35 cellular contexts compared by ENCODE assay signal in the genomic region with DNA sequence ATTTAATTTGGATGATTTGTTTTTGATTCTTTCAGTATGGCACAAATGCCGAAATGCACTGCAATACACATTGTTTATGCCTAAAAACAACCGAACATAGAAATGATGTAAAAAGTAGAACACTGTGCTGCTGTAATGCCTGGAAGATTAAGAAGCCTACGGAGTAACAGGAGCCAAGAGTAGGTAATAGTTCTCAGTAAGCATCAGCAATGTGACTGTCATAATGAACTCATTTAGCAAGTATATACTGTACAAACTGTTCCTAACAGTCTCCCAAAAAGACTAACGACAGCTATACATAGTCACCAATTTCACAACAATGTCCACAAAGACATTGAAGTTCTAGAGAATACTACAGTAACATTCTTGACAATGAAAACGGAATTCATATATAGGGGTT. TPM values are rescaled to one million over a fixed set of nuclear protein-coding genes. Genes with fewer than 3 reads are reported as not detected.
"Had no signal": no experiment of that assay in that cellular context is flagged by ENCODE, and none has a peak within 500 bp of the region (broad histone marks: within the 10 kb centered on the region; RNA-seq: fewer than 3 reads in every experiment).

No MANE protein-coding gene starts in this region.

- H3K4me1 ChIP-seq: adrenal gland, body of pancreas, breast epithelium had no signal

- H3K27ac Mint-ChIP-seq: activated B cell treated with CpG ODN at 0.5 μM for 24 hours; activated CD4-positive, alpha-beta memory T cell treated with anti-CD3 and anti-CD28 coated beads for 36 hours; activated CD4-positive, alpha-beta T cell treated with anti-CD3 and anti-CD28 coated beads, Interleukin-2, amount 10 ng/mL, durations not matched to agents 24 days and 14 days; activated CD8-positive, alpha-beta T cell treated with anti-CD3 and anti-CD28 coated beads for 36 hours; activated naive CD4-positive, alpha-beta T cell treated with anti-CD3 and anti-CD28 coated beads, Interleukin-2, amount 10 ng/mL, durations not matched to agents 7 days and 5 days; activated naive CD4-positive, alpha-beta T cell treated with anti-CD3 and anti-CD28 coated beads, Interleukin-2, amount 50 U/mL, for 24 hours; activated naive CD8-positive, alpha-beta T cell; activated naive CD8-positive, alpha-beta T cell treated with anti-CD3 and anti-CD28 coated beads, Interleukin-2, amount 10 ng/mL, durations not matched to agents 7 days and 5 days; activated naive CD8-positive, alpha-beta T cell treated with anti-CD3 and anti-CD28 coated beads, Interleukin-2, amount 50 U/mL, for 24 hours; activated T-helper 2 cell treated with anti-CD3 and anti-CD28 coated beads, Interferon-gamma antibody, Interleukin-2, Interleukin-4, amounts not matched to agents 10 μg/mL and 5 μg/mL and 100 μg/mL, durations not matched to agents 14 hours and 24 hours and 36 hours; T-helper 1 cell treated with Interleukin-12 subunit alpha and Interleukin-12 subunit beta and Interleukin-4 antibody, amounts not matched to agents 30 μg/mL and 1 μg/mL, for 36 hours; T-helper 2 cell treated with Interferon-gamma antibody and Interleukin-4, amounts not matched to agents 5 μg/mL and 100 μg/mL, for 36 hours had no signal

- H3K27ac ChIP-seq: adrenal gland, body of pancreas, brain microvascular endothelial cell, breast epithelium, VCaP had no signal

- H3K27me3 ChIP-seq: adrenal gland, body of pancreas, brain microvascular endothelial cell, breast epithelium had no signal

- DNase-seq: activated B cell treated with CpG ODN at 0.5 μM for 24 hours; activated CD4-positive, alpha-beta memory T cell treated with anti-CD3 and anti-CD28 coated beads for 36 hours; activated CD4-positive, alpha-beta T cell treated with anti-CD3 and anti-CD28 coated beads for 4 hours; activated CD4-positive, alpha-beta T cell treated with anti-CD3 and anti-CD28 coated beads, Interleukin-2, amount 10 ng/mL, durations not matched to agents 24 days and 14 days; activated CD4-positive, alpha-beta T cell treated with anti-CD3 and anti-CD28 coated beads, Interleukin-2, amount 50 U/mL, for 1 hour; activated CD4-positive, alpha-beta T cell treated with anti-CD3 and anti-CD28 coated beads, Interleukin-2, amount 50 U/mL, for 4 hours; activated CD4-positive, CD25-positive, alpha-beta regulatory T cell treated with anti-CD3 and anti-CD28 coated beads, Interleukin-2, amount 50 U/mL, for 72 hours; activated CD8-positive, alpha-beta memory T cell treated with anti-CD3 and anti-CD28 coated beads, Interleukin-2, amount 50 U/mL, for 4 hours; activated CD8-positive, alpha-beta T cell treated with anti-CD3 and anti-CD28 coated beads for 36 hours; activated effector memory CD4-positive, alpha-beta T cell treated with Interleukin-2 at 50 U/mL for 16 hours; activated gamma-delta T cell; activated naive CD4-positive, alpha-beta T cell treated with anti-CD3 and anti-CD28 coated beads, Interleukin-2, amount 10 ng/mL, durations not matched to agents 7 days and 5 days; activated naive CD4-positive, alpha-beta T cell treated with Interleukin-2 at 50 U/mL for 16 hours; activated naive CD8-positive, alpha-beta T cell treated with anti-CD3 and anti-CD28 coated beads, Interleukin-2, amount 10 ng/mL, durations not matched to agents 7 days and 5 days; activated naive CD8-positive, alpha-beta T cell treated with anti-CD3 and anti-CD28 coated beads, Interleukin-2, amount 50 U/mL, for 24 hours; activated T-cell treated with anti-CD3 and anti-CD28 coated beads for 4 hours; activated T-cell treated with anti-CD3 and anti-CD28 coated beads, Interleukin-2, amount 50 U/mL, for 1 hour; activated T-cell treated with anti-CD3 and anti-CD28 coated beads, Interleukin-2, amount 50 U/mL, for 4 hours; adrenal gland; amniotic stem cell; aorta; body of pancreas; brain microvascular endothelial cell; central memory CD4-positive, alpha-beta T cell; T-helper 1 cell; T-helper 2 cell; T-helper 9 cell had no signal

- H3K27me3 Mint-ChIP-seq: activated CD8-positive, alpha-beta T cell treated with anti-CD3 and anti-CD28 coated beads for 36 hours; activated naive CD8-positive, alpha-beta T cell; activated naive CD8-positive, alpha-beta T cell treated with anti-CD3 and anti-CD28 coated beads, Interleukin-2, amount 10 ng/mL, durations not matched to agents 7 days and 5 days; activated naive CD8-positive, alpha-beta T cell treated with anti-CD3 and anti-CD28 coated beads, Interleukin-2, amount 50 U/mL, for 24 hours had no signal

- H3K9me3 ChIP-seq: body of pancreas, breast epithelium had no signal

- H3K36me3 ChIP-seq: adrenal gland, brain microvascular endothelial cell, breast epithelium had no signal

- ATAC-seq: activated CD8-positive, alpha-beta T cell treated with anti-CD3 and anti-CD28 coated beads for 36 hours; activated naive CD8-positive, alpha-beta T cell treated with anti-CD3 and anti-CD28 coated beads, Interleukin-2, amount 50 U/mL, for 24 hours; activated T-cell treated with anti-CD3 and anti-CD28 coated beads, Interleukin-2, amount 50 U/mL, for 4 hours; body of pancreas had no signal

- H3K4me3 Mint-ChIP-seq: activated B cell treated with CpG ODN at 0.5 μM for 24 hours; activated CD4-positive, alpha-beta memory T cell treated with anti-CD3 and anti-CD28 coated beads for 36 hours; activated CD4-positive, alpha-beta T cell treated with anti-CD3 and anti-CD28 coated beads, Interleukin-2, amount 10 ng/mL, durations not matched to agents 24 days and 14 days; activated CD8-positive, alpha-beta T cell treated with anti-CD3 and anti-CD28 coated beads for 36 hours; activated naive CD4-positive, alpha-beta T cell treated with anti-CD3 and anti-CD28 coated beads, Interleukin-2, amount 10 ng/mL, durations not matched to agents 7 days and 5 days; activated naive CD4-positive, alpha-beta T cell treated with anti-CD3 and anti-CD28 coated beads, Interleukin-2, amount 50 U/mL, for 24 hours; activated naive CD8-positive, alpha-beta T cell; activated naive CD8-positive, alpha-beta T cell treated with anti-CD3 and anti-CD28 coated beads, Interleukin-2, amount 10 ng/mL, durations not matched to agents 7 days and 5 days; activated naive CD8-positive, alpha-beta T cell treated with anti-CD3 and anti-CD28 coated beads, Interleukin-2, amount 50 U/mL, for 24 hours; activated T-cell treated with anti-CD3 and anti-CD28 coated beads, Interleukin-2, amount 50 U/mL, for 4 hours; T-helper 1 cell treated with Interleukin-12 subunit alpha and Interleukin-12 subunit beta and Interleukin-4 antibody, amounts not matched to agents 30 μg/mL and 1 μg/mL, for 36 hours; T-helper 2 cell treated with Interferon-gamma antibody and Interleukin-4, amounts not matched to agents 5 μg/mL and 100 μg/mL, for 36 hours had no signal

- H3K36me3 Mint-ChIP-seq: activated CD4-positive, alpha-beta memory T cell treated with anti-CD3 and anti-CD28 coated beads for 36 hours; activated naive CD4-positive, alpha-beta T cell treated with anti-CD3 and anti-CD28 coated beads, Interleukin-2, amount 10 ng/mL, durations not matched to agents 7 days and 5 days; activated naive CD4-positive, alpha-beta T cell treated with anti-CD3 and anti-CD28 coated beads, Interleukin-2, amount 50 U/mL, for 24 hours; activated naive CD8-positive, alpha-beta T cell treated with anti-CD3 and anti-CD28 coated beads, Interleukin-2, amount 10 ng/mL, durations not matched to agents 7 days and 5 days had no signal

- H3K4me1 Mint-ChIP-seq: activated B cell treated with CpG ODN at 0.5 μM for 24 hours; activated CD4-positive, alpha-beta T cell treated with anti-CD3 and anti-CD28 coated beads, Interleukin-2, amount 10 ng/mL, durations not matched to agents 24 days and 14 days; activated naive CD4-positive, alpha-beta T cell treated with anti-CD3 and anti-CD28 coated beads, Interleukin-2, amount 10 ng/mL, durations not matched to agents 7 days and 5 days; activated naive CD4-positive, alpha-beta T cell treated with anti-CD3 and anti-CD28 coated beads, Interleukin-2, amount 50 U/mL, for 24 hours; activated naive CD8-positive, alpha-beta T cell treated with anti-CD3 and anti-CD28 coated beads, Interleukin-2, amount 50 U/mL, for 24 hours had no signal

- H3K9me3 Mint-ChIP-seq: activated B cell treated with CpG ODN at 0.5 μM for 24 hours; activated CD4-positive, alpha-beta memory T cell treated with anti-CD3 and anti-CD28 coated beads for 36 hours; activated CD4-positive, alpha-beta T cell treated with anti-CD3 and anti-CD28 coated beads, Interleukin-2, amount 10 ng/mL, durations not matched to agents 24 days and 14 days; activated CD8-positive, alpha-beta T cell treated with anti-CD3 and anti-CD28 coated beads for 36 hours; activated naive CD4-positive, alpha-beta T cell treated with anti-CD3 and anti-CD28 coated beads, Interleukin-2, amount 10 ng/mL, durations not matched to agents 7 days and 5 days; activated naive CD4-positive, alpha-beta T cell treated with anti-CD3 and anti-CD28 coated beads, Interleukin-2, amount 50 U/mL, for 24 hours; activated naive CD8-positive, alpha-beta T cell treated with anti-CD3 and anti-CD28 coated beads, Interleukin-2, amount 10 ng/mL, durations not matched to agents 7 days and 5 days; activated naive CD8-positive, alpha-beta T cell treated with anti-CD3 and anti-CD28 coated beads, Interleukin-2, amount 50 U/mL, for 24 hours; activated T-cell treated with anti-CD3 and anti-CD28 coated beads, Interleukin-2, amount 50 U/mL, for 4 hours; activated T-helper 2 cell treated with anti-CD3 and anti-CD28 coated beads, Interferon-gamma antibody, Interleukin-2, Interleukin-4, amounts not matched to agents 10 μg/mL and 5 μg/mL and 100 μg/mL, durations not matched to agents 14 hours and 24 hours and 36 hours; T-helper 1 cell treated with Interleukin-12 subunit alpha and Interleukin-12 subunit beta and Interleukin-4 antibody, amounts not matched to agents 30 μg/mL and 1 μg/mL, for 36 hours; T-helper 2 cell treated with Interferon-gamma antibody and Interleukin-4, amounts not matched to agents 5 μg/mL and 100 μg/mL, for 36 hours had no signal

- H3K4me3 ChIP-seq: adrenal gland, body of pancreas, breast epithelium had no signal

RNA-seq across cellular contexts. Expression of gene LAMB4, which starts 19.0 kb away (rescaled TPM):
- total RNA-seq: activated B cell treated with CpG ODN at 0.5 μM for 24 hours; activated CD4-positive, alpha-beta memory T cell treated with anti-CD3 and anti-CD28 coated beads for 36 hours; activated CD4-positive, alpha-beta T cell treated with anti-CD3 and anti-CD28 coated beads, Interleukin-2, amount 10 ng/mL, durations not matched to agents 24 days and 14 days; activated CD8-positive, alpha-beta memory T cell treated with anti-CD3 and anti-CD28 coated beads for 36 hours; activated CD8-positive, alpha-beta T cell treated with anti-CD3 and anti-CD28 coated beads for 36 hours; activated naive CD8-positive, alpha-beta T cell treated with anti-CD3 and anti-CD28 coated beads, Interleukin-2, amount 10 ng/mL, durations not matched to agents 7 days and 5 days; activated T-cell treated with anti-CD3 and anti-CD28 coated beads, Interleukin-2, amount 50 U/mL, for 4 hours; activated T-helper 2 cell treated with anti-CD3 and anti-CD28 coated beads, Interferon-gamma antibody, Interleukin-2, Interleukin-4, amounts not matched to agents 10 μg/mL and 5 μg/mL and 100 μg/mL, durations not matched to agents 14 hours and 24 hours and 36 hours had no signal
- polyA plus RNA-seq: aorta had no signal
